ENCODE assay signal across 25 cellular contexts in the genomic region with DNA sequence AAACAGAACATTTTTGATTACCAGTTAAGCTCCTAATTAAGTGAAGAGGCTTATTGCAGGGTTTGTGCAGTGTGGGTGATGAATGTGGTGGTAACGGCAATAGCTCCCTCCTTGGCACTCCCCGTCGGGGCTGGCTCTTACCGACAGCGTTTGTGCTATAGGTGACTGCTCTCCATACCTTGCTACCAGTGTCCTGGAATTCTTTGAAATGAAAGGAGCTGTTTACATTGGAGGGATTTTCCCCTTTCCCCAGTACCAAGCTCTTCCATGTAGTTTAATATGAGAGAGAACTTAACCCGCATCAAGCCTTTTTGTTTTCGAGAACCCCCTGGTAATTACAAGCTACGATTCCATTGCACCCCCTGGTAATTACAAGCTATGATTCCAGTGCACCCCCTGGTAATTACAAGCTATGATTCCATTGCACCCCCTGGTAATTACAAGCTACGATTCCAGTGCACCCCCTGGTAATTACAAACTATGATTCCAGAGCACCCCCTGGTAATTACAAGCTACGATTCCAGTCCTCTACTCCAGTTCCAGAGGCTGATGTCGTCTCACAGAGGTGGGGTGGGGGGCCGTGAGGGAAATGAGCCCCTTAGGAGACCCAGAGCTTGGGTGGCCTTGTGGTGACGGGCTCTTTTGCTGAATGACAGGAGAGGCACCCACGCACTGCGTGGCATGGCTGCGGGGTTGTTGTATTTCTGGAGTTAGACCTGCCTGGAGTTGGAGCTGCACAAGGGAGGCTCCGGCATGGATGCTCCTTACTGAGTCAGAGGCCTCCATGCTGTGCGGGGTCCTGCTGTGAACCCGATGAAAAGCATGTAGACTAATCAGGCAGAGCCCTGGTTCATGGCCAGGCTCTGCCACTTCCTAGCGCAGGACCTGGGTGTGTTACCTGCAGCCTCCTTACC.
A peak's percentile ranks its signal among the peaks of the same experiment; 100 is the strongest.
DNase-seq lines count a peak whose midpoint lies in the region; ATAC-seq, FAIRE-seq and TF ChIP-seq lines count a peak whose summit lies in the region.
"Had no signal": no experiment of that assay in that cellular context is flagged by ENCODE, and none has a peak within 500 bp of the region (broad histone marks: within the 10 kb centered on the region; RNA-seq: fewer than 3 reads in every experiment).

No MANE protein-coding gene starts in this region.

- no peak overlapping the region for H3K27ac Mint-ChIP-seq in osteocyte (ENCODE audit: unreplicated experiment)

- ATAC-seq in GM21526 (IDR thresholded peaks at IDR 0.05; ENCODE audit: low FRiP score, unreplicated experiment) (no peak), GM18868 (IDR thresholded peaks at IDR 0.05; ENCODE audit: unreplicated experiment) (no peak)
- ATAC-seq: SK-N-SH treated with all-trans-retinoic acid at 6 μM for 48 hours had no signal

- FAIRE-seq in H54 (lab: Jason Lieb, UNC) = no peak
- FAIRE-seq: HTR-8/SVneo had no signal

- H3K4me3 ChIP-seq in foreskin fibroblast (ENCODE audit: low read depth in 1 of 2, low read length in 2 of 2) = no peak overlapping the region

- DNase-seq in H54 (ENCODE audit: insufficient read length, low spot score) = peak; percentile 53
- DNase-seq in NCI-H69 (lab: John Stamatoyannopoulos, UW) = peak; percentile 37
- DNase-seq in iPS-NIHi11 (ENCODE audit: low spot score) = peak; percentile 46
- DNase-seq in osteocyte (ENCODE audit: extremely low spot score, unreplicated experiment) = peak; percentile 77
- DNase-seq in epidermal melanocyte (ENCODE audit: insufficient read length, low spot score) = no peak
- no peak for DNase-seq in foreskin fibroblast
- DNase-seq: BE2C; CD4-positive, CD25-positive, alpha-beta regulatory T cell; COR-L47; DMS 273 treated with DMSO at 0.1 percent for 48 hours; DND-41; HCEC 1CT; IMR-90; NCI-H1048; NCI-H1436; NCI-H1930; NCI-H748 treated with DMSO at 0.1 percent for 48 hours; NK-92 treated with Interleukin-12 subunit alpha and Interleukin-12 subunit beta, amount 100 ng/mL, for 24 hours; OCI-M1; RPMI8226; SIG-M5 had no signal

- H3K36me3 Mint-ChIP-seq in osteocyte (ENCODE audit: unreplicated experiment) = no peaks in the 10 kb centered on the region

- no peak overlapping the region for H3K4me3 Mint-ChIP-seq in osteocyte (ENCODE audit: unreplicated experiment)

- no peak for TF ChIP-seq POLR2A in H54 (IDR thresholded peaks at IDR 0.05; ENCODE audit: low read depth, low read length)

- H3K4me1 Mint-ChIP-seq in osteocyte (ENCODE audit: unreplicated experiment) = peaks cover 1% of the 10 kb centered on the region

- TF ChIP-seq CTCF in osteocyte (IDR thresholded peaks at IDR 0.05) (no peak), foreskin fibroblast (IDR thresholded peaks at IDR 0.05; ENCODE audit: low read depth, low read length) (no peak)

- H3K27me3 Mint-ChIP-seq in osteocyte (ENCODE audit: unreplicated experiment) = no peaks in the 10 kb centered on the region
- H3K27me3 Mint-ChIP-seq: CD4-positive, CD25-positive, alpha-beta regulatory T cell had no signal

- no peaks in the 10 kb centered on the region for H3K9me3 Mint-ChIP-seq in osteocyte (ENCODE audit: unreplicated experiment)

Comparison
In these comparisons a context has a peak if more than half of its experiments do, and no peak if none do; other contexts are left out.
1. DNase-seq: peak in H54 (single experiment), NCI-H69 (single experiment), iPS-NIHi11 (single experiment) and osteocyte (single experiment); none in epidermal melanocyte (single experiment) and foreskin fibroblast (0 of 2).